ENCODE assay signal across 21 cellular contexts in the genomic region with DNA sequence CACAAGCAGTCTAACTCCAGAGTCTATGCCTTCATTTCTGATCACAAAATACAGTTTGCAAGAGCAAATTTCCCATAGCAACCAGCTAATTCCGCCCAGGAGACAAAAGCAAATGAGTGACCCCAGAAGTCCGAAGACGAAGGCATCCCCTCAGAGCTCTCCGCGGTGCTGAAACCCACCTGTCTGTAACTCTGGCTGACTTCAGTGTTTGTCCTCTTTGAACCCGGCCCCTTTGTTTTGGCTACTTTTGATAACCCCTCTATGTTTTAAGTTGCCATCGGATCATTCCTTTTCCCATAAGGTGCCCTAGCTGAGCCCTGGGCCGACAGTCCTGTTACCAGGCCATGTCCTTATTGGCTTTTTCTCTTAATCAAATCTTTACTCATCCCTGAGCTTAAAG.
A peak's percentile ranks its signal among the peaks of the same experiment; 100 is the strongest.
DNase-seq lines count a peak whose midpoint lies in the region; ATAC-seq, FAIRE-seq and TF ChIP-seq lines count a peak whose summit lies in the region.
"Had no signal": no experiment of that assay in that cellular context is flagged by ENCODE, and none has a peak within 500 bp of the region (broad histone marks: within the 10 kb centered on the region; RNA-seq: fewer than 3 reads in every experiment).

No MANE protein-coding gene starts in this region.

- H3K27ac ChIP-seq in breast epithelium, result no peak overlapping the region
- no peak overlapping the region for H3K27ac ChIP-seq in K562 (ENCODE audit: extremely low read depth, low read depth, low read length)
- no peak overlapping the region for H3K27ac ChIP-seq in vagina
- H3K27ac ChIP-seq: dorsolateral prefrontal cortex, heart right ventricle, upper lobe of left lung had no signal

- no peak overlapping the region for H3K4me2 ChIP-seq in K562 (ENCODE audit: insufficient read depth, low read length)

- H3K36me3 Mint-ChIP-seq in MCF 10A (ENCODE audit: insufficient read depth, unreplicated experiment), result no peaks in the 10 kb centered on the region

- FAIRE-seq in K562 (lab: Jason Lieb, UNC), result peak; percentile 32
- FAIRE-seq: G401.6, H54 had no signal

- no peak for TF ChIP-seq POLR2A in breast epithelium (IDR thresholded peaks at IDR 0.05)
- no peak for TF ChIP-seq POLR2A in K562 (conservative IDR thresholded peaks at IDR 0.05)
- no peak for TF ChIP-seq POLR2A in vagina (IDR thresholded peaks at IDR 0.05)

- no TSS peak for BruUV-seq in MCF 10A (replicated peaks; lab: Mats Ljungman, UMichigan)
- no TSS peak for BruUV-seq in K562 (replicated peaks; lab: Mats Ljungman, UMichigan)

- ATAC-seq in K562 (no peak), GM19351 (IDR thresholded peaks at IDR 0.05; ENCODE audit: unreplicated experiment) (no peak)
- ATAC-seq: heart right ventricle had no signal

- H3K27me3 Mint-ChIP-seq in MCF 10A (ENCODE audit: insufficient read depth, unreplicated experiment), result peaks cover 22% of the 10 kb centered on the region

- H3K4me1 ChIP-seq in breast epithelium (no peaks in the 10 kb centered on the region), K562 (replicated peaks in 1 of 2; ENCODE audit: control insufficient read depth in 2 of 2, insufficient read depth in 2 of 2, low read length in 2 of 2) (no peaks in the 10 kb centered on the region), vagina (no peaks in the 10 kb centered on the region)
- H3K4me1 ChIP-seq: heart right ventricle, upper lobe of left lung had no signal

- WGBS in K562 (ENCODE audit: insufficient coverage, low coverage, missing lambda C conversion rate), result 2% methylated on average over 8 of the region's 8 CpGs

- CTCF ChIA-PET in MCF 10A (lab: Yijun Ruan, JAX) (interaction anchor here (0.8 kb wide), 1 partner anchor 37 kb away, joined by 3 read pairs; no protein-coding TSS in a partner anchor), K562 (lab: Yijun Ruan, JAX; ENCODE audit: low intra/inter-chr PET ratio) (no interaction called here)

- H3K4me3 ChIP-seq in breast epithelium, result no peak overlapping the region
- H3K4me3 ChIP-seq in K562, result no peak overlapping the region
- H3K4me3 ChIP-seq in vagina, result no peak overlapping the region
- H3K4me3 ChIP-seq: dorsolateral prefrontal cortex, heart right ventricle, upper lobe of left lung had no signal

- no peak for TF ChIP-seq CTCF in MCF 10A (IDR thresholded peaks at IDR 0.05; ENCODE audit: unreplicated experiment)
- TF ChIP-seq CTCF in breast epithelium (IDR thresholded peaks at IDR 0.05), result no peak
- no peak for TF ChIP-seq CTCF in K562 (IDR thresholded peaks at IDR 0.05 in 2 of 3, conservative IDR thresholded peaks at IDR 0.05 in 1 of 3; ENCODE audit: insufficient read depth in 2 of 3, low read depth in 1 of 3, low read length in 3 of 3)
- TF ChIP-seq CTCF in vagina (IDR thresholded peaks at IDR 0.05), result no peak

- no peaks in the 10 kb centered on the region for H3K9me3 Mint-ChIP-seq in MCF 10A (ENCODE audit: unreplicated experiment)

- H3K9me1 ChIP-seq in K562 (ENCODE audit: control insufficient read depth, insufficient read depth, low read length), result no peaks in the 10 kb centered on the region

- H4K20me1 ChIP-seq in K562 (replicated peaks; ENCODE audit: control insufficient read depth, insufficient read depth, low read length), result peaks cover 17% of the 10 kb centered on the region; the same call in 1 of the 2 replicates

- peak; percentile 11 for DNase-seq in MCF 10A (ENCODE audit: unreplicated experiment)
- DNase-seq in breast epithelium (ENCODE audit: low spot score in 2 of 2), result no peak
- peak in 1 of 4 experiments; percentile 23 for DNase-seq in K562 (ENCODE audit: extremely low read depth in 1 of 4, low spot score in 3 of 4)
- DNase-seq in islet precursor cell, result peak; percentile 54
- DNase-seq in vagina (ENCODE audit: extremely low spot score in 2 of 2), result peak; percentile 18 to 22
- DNase-seq in epidermal melanocyte (ENCODE audit: insufficient read length, low spot score), result no peak
- no peak for DNase-seq in NOMO-1 (lab: John Stamatoyannopoulos, UW; ENCODE audit: unreplicated experiment in 2 of 2)
- DNase-seq: activated CD4-positive, alpha-beta T cell treated with anti-CD3 and anti-CD28 coated beads for 1 hour; activated naive CD4-positive, alpha-beta T cell treated with anti-CD3 and anti-CD28 coated beads, Interleukin-2, amount 50 U/mL, for 16 hours; heart right ventricle; NCI-H1436; NCI-H345; posterior cingulate gyrus; SIG-M5; stimulated activated CD4-positive, alpha-beta T cell treated with anti-CD3 and anti-CD28 coated beads, Interleukin-12 subunit alpha, Interleukin-12 subunit beta, amount 100 ng/mL, for 4 hours; stimulated activated naive CD4-positive, alpha-beta T cell treated with Interleukin-2 at 50 U/mL for 16 hours; upper lobe of left lung had no signal

- no peak overlapping the region for H3K4me3 Mint-ChIP-seq in MCF 10A (ENCODE audit: unreplicated experiment)

- H3K79me2 ChIP-seq in K562 (ENCODE audit: control insufficient read depth, insufficient read depth, low read length), result no peaks in the 10 kb centered on the region

- H3K36me3 ChIP-seq in breast epithelium (no peaks in the 10 kb centered on the region), K562 (ENCODE audit: control insufficient read depth, insufficient read depth, low read length) (no peaks in the 10 kb centered on the region), vagina (no peaks in the 10 kb centered on the region)
- H3K36me3 ChIP-seq: heart right ventricle, upper lobe of left lung had no signal

- H3K27me3 ChIP-seq in breast epithelium (no peaks in the 10 kb centered on the region), K562 (ENCODE audit: control insufficient read depth in 2 of 2, insufficient read depth in 2 of 2, low read length in 2 of 2) (no peaks in the 10 kb centered on the region), vagina (no peaks in the 10 kb centered on the region)
- H3K27me3 ChIP-seq: upper lobe of left lung had no signal

- no peak for TF ChIP-seq RAD21 in K562 (CRISPR knock-in tag; conservative IDR thresholded peaks at IDR 0.05 in 1 of 2, IDR thresholded peaks at IDR 0.05 in 1 of 2)

- H3K9me3 ChIP-seq in breast epithelium, result no peaks in the 10 kb centered on the region
- H3K9me3 ChIP-seq in K562 (replicated peaks; ENCODE audit: control insufficient read depth, insufficient read depth, low read depth, low read length), result no peaks in the 10 kb centered on the region
- no peaks in the 10 kb centered on the region for H3K9me3 ChIP-seq in vagina
- H3K9me3 ChIP-seq: heart right ventricle, upper lobe of left lung had no signal

- H2AFZ ChIP-seq in K562 (ENCODE audit: low read depth, low read length), result no peak overlapping the region

- POLR2A ChIA-PET in MCF 10A (lab: Yijun Ruan, JAX), result no interaction called here
- POLR2A ChIA-PET in K562 (lab: Yijun Ruan, JAX), result no interaction called here

- no peak for TF ChIP-seq EP300 in K562 (IDR thresholded peaks at IDR 0.05; ENCODE audit: low read length)

- intact Hi-C loops in MCF 10A (cut with micrococcal nuclease) (no loop called here), breast epithelium (cut with DNase I; ENCODE audit: low total_unique reads) (no loop called here), K562 (cut with micrococcal nuclease) (no loop called here), vagina (cut with DNase I) (no loop called here)

- no peak overlapping the region for H3K27ac Mint-ChIP-seq in MCF 10A (ENCODE audit: low read depth, unreplicated experiment)

- H3K4me1 Mint-ChIP-seq in MCF 10A (ENCODE audit: insufficient read depth, unreplicated experiment), result no peaks in the 10 kb centered on the region

- H3K9ac ChIP-seq in K562 (ENCODE audit: insufficient read depth in 1 of 2, low read depth in 2 of 2, low read length in 2 of 2), result no peak overlapping the region

- in situ Hi-C loops in K562 (cut with MboI), result no loop called here

TF ChIP-seq in K562, 482 proteins besides CTCF, POLR2A, EP300 and RAD21 (continues in another document):
- TF ChIP-seq ZNF740 (CRISPR knock-in tag; IDR thresholded peaks at IDR 0.05) (no peak), ZNF740 (tag; IDR thresholded peaks at IDR 0.05) (no peak), EHMT2 (IDR thresholded peaks at IDR 0.05) (peak; percentile 91), CCAR2 (IDR thresholded peaks at IDR 0.05; ENCODE audit: low read depth, low read length) (no peak), ZBTB17 (CRISPR knock-in tag; IDR thresholded peaks at IDR 0.05) (no peak), MIER1 (IDR thresholded peaks at IDR 0.05; ENCODE audit: low read depth) (peak; percentile 81), ZNF41 (CRISPR knock-in tag; conservative IDR thresholded peaks at IDR 0.05) (no peak), RBM34 (IDR thresholded peaks at IDR 0.05; ENCODE audit: borderline replicate concordance, insufficient read depth, low read length) (no peak)
- TF ChIP-seq, protein P1, sequence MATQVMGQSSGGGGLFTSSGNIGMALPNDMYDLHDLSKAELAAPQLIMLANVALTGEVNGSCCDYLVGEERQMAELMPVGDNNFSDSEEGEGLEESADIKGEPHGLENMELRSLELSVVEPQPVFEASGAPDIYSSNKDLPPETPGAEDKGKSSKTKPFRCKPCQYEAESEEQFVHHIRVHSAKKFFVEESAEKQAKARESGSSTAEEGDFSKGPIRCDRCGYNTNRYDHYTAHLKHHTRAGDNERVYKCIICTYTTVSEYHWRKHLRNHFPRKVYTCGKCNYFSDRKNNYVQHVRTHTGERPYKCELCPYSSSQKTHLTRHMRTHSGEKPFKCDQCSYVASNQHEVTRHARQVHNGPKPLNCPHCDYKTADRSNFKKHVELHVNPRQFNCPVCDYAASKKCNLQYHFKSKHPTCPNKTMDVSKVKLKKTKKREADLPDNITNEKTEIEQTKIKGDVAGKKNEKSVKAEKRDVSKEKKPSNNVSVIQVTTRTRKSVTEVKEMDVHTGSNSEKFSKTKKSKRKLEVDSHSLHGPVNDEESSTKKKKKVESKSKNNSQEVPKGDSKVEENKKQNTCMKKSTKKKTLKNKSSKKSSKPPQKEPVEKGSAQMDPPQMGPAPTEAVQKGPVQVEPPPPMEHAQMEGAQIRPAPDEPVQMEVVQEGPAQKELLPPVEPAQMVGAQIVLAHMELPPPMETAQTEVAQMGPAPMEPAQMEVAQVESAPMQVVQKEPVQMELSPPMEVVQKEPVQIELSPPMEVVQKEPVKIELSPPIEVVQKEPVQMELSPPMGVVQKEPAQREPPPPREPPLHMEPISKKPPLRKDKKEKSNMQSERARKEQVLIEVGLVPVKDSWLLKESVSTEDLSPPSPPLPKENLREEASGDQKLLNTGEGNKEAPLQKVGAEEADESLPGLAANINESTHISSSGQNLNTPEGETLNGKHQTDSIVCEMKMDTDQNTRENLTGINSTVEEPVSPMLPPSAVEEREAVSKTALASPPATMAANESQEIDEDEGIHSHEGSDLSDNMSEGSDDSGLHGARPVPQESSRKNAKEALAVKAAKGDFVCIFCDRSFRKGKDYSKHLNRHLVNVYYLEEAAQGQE (CRISPR knock-in tag; IDR thresholded peaks at IDR 0.05; ENCODE audit: low read depth), result peak; percentile 76; the same call in 1 of the 2 replicates

Comparison
In these comparisons a context has a peak if more than half of its experiments do, and no peak if none do; other contexts are left out.
1. DNase-seq: peak in MCF 10A (single experiment), islet precursor cell (single experiment) and vagina (2 of 2); none in breast epithelium (0 of 2), epidermal melanocyte (single experiment) and NOMO-1 (0 of 2).